Comparison of ENCODE assay signal across 20 cellular contexts in the genomic region with DNA sequence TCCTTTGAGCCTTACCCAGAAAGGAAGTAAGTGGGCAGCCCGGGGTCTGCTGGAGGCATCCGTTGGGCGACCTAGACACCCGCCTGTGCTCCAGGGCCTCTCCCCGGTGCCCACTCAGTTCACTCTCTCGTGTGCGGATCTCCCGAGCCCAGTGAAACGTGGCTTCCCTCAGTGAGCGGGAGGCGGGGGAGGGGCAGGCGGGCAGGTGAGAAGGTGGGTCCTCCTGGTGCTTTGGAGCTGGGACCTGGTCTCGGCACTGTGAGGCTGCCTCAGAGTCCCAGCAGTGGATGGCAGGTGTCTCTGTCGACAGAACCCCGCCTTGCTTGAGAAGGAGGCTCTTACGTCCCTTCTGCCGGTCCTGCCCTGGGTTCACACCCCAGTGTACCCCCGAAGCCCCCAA.
"Had no signal": no experiment of that assay in that cellular context is flagged by ENCODE, and none has a peak within 500 bp of the region (broad histone marks: within the 10 kb centered on the region; RNA-seq: fewer than 3 reads in every experiment).

No MANE protein-coding gene starts in this region.

- H3K27ac Mint-ChIP-seq: activated B cell treated with CpG ODN at 0.5 μM for 24 hours; activated CD8-positive, alpha-beta T cell treated with anti-CD3 and anti-CD28 coated beads, Interleukin-2, amount 10 ng/mL, durations not matched to agents 7 days and 5 days had no signal

- H3K27me3 ChIP-seq: dorsolateral prefrontal cortex, foreskin keratinocyte, hepatocyte, right atrium auricular region, tibial artery had no signal

- H3K4me3 ChIP-seq: dorsolateral prefrontal cortex, hepatocyte, lower lobe of right lung, prostate gland, right atrium auricular region, tibial artery had no signal

- H3K27ac ChIP-seq: foreskin keratinocyte, hepatocyte, lower lobe of right lung, prostate gland, right atrium auricular region, tibial artery had no signal

- ATAC-seq: activated CD8-positive, alpha-beta T cell treated with anti-CD3 and anti-CD28 coated beads, Interleukin-2, amount 10 ng/mL, durations not matched to agents 7 days and 5 days; foreskin keratinocyte; left colon; lower lobe of right lung; stimulated activated naive CD8-positive, alpha-beta T cell treated with anti-CD3 and anti-CD28 coated beads, Interleukin-15, Interleukin-2, amounts not matched to agents 100 U/mL and 50 U/mL, for 24 hours; T-cell had no signal

- H2AFZ ChIP-seq: hepatocyte had no signal

- H3K9me3 ChIP-seq: lower lobe of right lung, prostate gland, right atrium auricular region, tibial artery had no signal

- H3K9me3 Mint-ChIP-seq: activated B cell treated with CpG ODN at 0.5 μM for 24 hours, nephron progenitor cell, T-cell had no signal

- H3K27me3 Mint-ChIP-seq: activated B cell treated with CpG ODN at 0.5 μM for 24 hours, T-cell had no signal

- H3K4me1 ChIP-seq: foreskin keratinocyte, prostate gland had no signal

- H3K4me3 Mint-ChIP-seq: activated B cell treated with CpG ODN at 0.5 μM for 24 hours; activated CD8-positive, alpha-beta T cell treated with anti-CD3 and anti-CD28 coated beads, Interleukin-2, amount 10 ng/mL, durations not matched to agents 7 days and 5 days; nephron progenitor cell had no signal

- H3K4me2 ChIP-seq: hepatocyte had no signal

- DNase-seq: activated B cell treated with CpG ODN at 0.5 μM for 24 hours; activated CD4-positive, alpha-beta T cell treated with anti-CD3 and anti-CD28 coated beads for 4 hours; activated CD8-positive, alpha-beta T cell treated with anti-CD3 and anti-CD28 coated beads, Interleukin-2, amount 10 ng/mL, durations not matched to agents 7 days and 5 days; activated effector memory CD4-positive, alpha-beta T cell treated with Interleukin-2 at 50 U/mL for 16 hours; activated naive CD4-positive, alpha-beta T cell treated with anti-CD3 and anti-CD28 coated beads, Interleukin-2, amount 50 U/mL, for 16 hours; amniotic stem cell; dorsolateral prefrontal cortex; foreskin keratinocyte; left colon; lower lobe of right lung; nephron progenitor cell; stimulated activated CD4-positive, alpha-beta T cell treated with anti-CD3 and anti-CD28 coated beads, Interleukin-2, amount 100 ng/mL, for 24 hours; stimulated activated naive CD8-positive, alpha-beta T cell treated with anti-CD3 and anti-CD28 coated beads, Interleukin-15, Interleukin-2, amounts not matched to agents 100 U/mL and 50 U/mL, for 24 hours; substantia nigra; T-cell; T-helper 9 cell; tibial artery had no signal
